Comparison of ENCODE assay signal across 7 cellular contexts in the genomic region with DNA sequence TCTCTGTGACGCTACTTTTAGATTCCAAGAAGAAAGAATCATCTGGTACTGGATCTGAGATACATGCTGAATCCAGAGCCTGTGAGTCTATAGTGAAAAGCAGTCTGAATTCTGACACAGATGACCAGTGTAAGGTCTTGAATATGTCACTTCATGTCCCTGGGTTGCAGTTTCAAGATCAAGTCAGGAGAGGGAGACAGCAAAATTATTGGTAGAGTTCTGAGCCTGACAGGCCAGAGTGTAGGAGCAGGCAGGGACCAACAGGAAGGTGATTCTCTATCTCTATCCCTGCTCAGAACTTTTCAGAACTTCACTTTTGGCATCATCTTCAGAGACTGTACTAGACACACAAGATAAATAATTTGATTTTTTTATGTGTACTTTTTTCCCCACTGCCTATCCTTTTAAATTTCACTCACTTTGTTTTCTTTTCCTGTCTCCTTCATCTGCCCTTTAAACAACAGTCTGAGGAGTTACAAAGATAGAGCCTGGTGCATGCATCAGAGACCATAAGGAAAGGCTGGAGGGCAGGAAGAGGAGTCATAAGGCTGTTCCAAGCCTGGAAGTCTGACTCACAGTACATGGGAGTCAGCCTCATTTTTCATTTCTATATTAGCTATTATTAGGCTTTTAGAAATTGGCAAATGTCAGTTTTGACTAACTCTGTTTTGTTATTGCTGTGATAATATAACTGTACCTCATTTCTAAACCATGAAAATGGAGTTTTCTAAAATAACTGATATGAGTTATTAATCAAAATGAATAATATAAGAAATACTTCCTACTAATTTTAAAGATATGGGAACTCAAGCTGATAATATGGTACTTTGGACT.
DNase-seq lines count a peak whose midpoint lies in the region; ATAC-seq, FAIRE-seq and TF ChIP-seq lines count a peak whose summit lies in the region.

No MANE protein-coding gene starts in this region.

- no TSS peak for BruUV-seq in Panc1 (replicated peaks; lab: Mats Ljungman, UMichigan)

- TF ChIP-seq CTCF in Panc1 (IDR thresholded peaks at IDR 0.05), result peak; percentile 59
- TF ChIP-seq CTCF in left ventricle myocardium inferior (IDR thresholded peaks at IDR 0.05; ENCODE audit: borderline replicate concordance), result peak; percentile 41

- no peak for FAIRE-seq in urothelium cell line (lab: Jason Lieb, UNC)

- POLR2A ChIA-PET in Panc1 (lab: Charles Lee), result no interaction called here

- TF ChIP-seq POLR2A in GM18505 (IDR thresholded peaks at IDR 0.05; ENCODE audit: borderline replicate concordance, extremely low read depth, insufficient read depth, insufficient read length), result no peak

- H3K4me1 ChIP-seq in Panc1 (ENCODE audit: control insufficient read depth, insufficient read depth, low read length) (no peaks in the 10 kb centered on the region), left ventricle myocardium inferior (no peaks in the 10 kb centered on the region)

- H3K27ac ChIP-seq in Panc1 (ENCODE audit: low read length) (no peak overlapping the region), left ventricle myocardium inferior (replicated peaks) (no peak overlapping the region)

- no peaks in the 10 kb centered on the region for H3K27me3 ChIP-seq in Panc1 (ENCODE audit: control insufficient read depth, insufficient read depth, low read length)
- no peaks in the 10 kb centered on the region for H3K27me3 ChIP-seq in left ventricle myocardium inferior (ENCODE audit: low read depth)

- H3K9me3 ChIP-seq in Panc1 (ENCODE audit: control insufficient read depth, insufficient read depth, low read depth, low read length) (no peaks in the 10 kb centered on the region), left ventricle myocardium inferior (replicated peaks) (no peaks in the 10 kb centered on the region)

- intact Hi-C loops in Panc1 (cut with micrococcal nuclease; ENCODE audit: unreplicated experiment) (loop anchor here (1.0 to 10.0 kb wide), 2 partner anchors 682 to 703 kb away; no protein-coding TSS in a partner anchor), left ventricle myocardium inferior (cut with micrococcal nuclease) (no loop called here)

- in situ Hi-C loops in Panc1 (cut with HindIII; ENCODE audit: low pct_unique_long_range_greater_than_20kb, low sequenced_read_pairs), result no loop called here

- H3K4me3 ChIP-seq in Panc1 (ENCODE audit: low read depth in 2 of 2, low read length in 2 of 2), result no peak overlapping the region
- no peak overlapping the region for H3K4me3 ChIP-seq in left ventricle myocardium inferior

- DNase-seq in Panc1 (ENCODE audit: low read depth, low spot score) (no peak), left ventricle myocardium inferior (no peak), urothelium cell line (ENCODE audit: low spot score) (peak; percentile 14), activated gamma-delta T cell treated with Interleukin-2 at 50 U/mL for 16 hours (no peak)
- DNase-seq in stimulated activated CD4-positive, alpha-beta T cell treated with anti-CD3 and anti-CD28 coated beads, Interleukin-4, amount 100 ng/mL, for 1 hour, result no peak

- ATAC-seq in GM18505 (IDR thresholded peaks at IDR 0.05; ENCODE audit: unreplicated experiment) (peak; percentile 76), HG02973 (IDR thresholded peaks at IDR 0.05; ENCODE audit: unreplicated experiment) (peak; percentile 63), Panc1 (peak; percentile 76)

- CTCF ChIA-PET in Panc1 (lab: Charles Lee), result interaction anchor here (1.2 kb wide), 1 partner anchor 632 kb away, joined by 5 read pairs; no protein-coding TSS in a partner anchor

- H3K36me3 ChIP-seq in Panc1 (ENCODE audit: control insufficient read depth, insufficient read depth, low read length) (no peaks in the 10 kb centered on the region), left ventricle myocardium inferior (no peaks in the 10 kb centered on the region)
